8 cellular contexts compared by ENCODE assay signal in the genomic region with DNA sequence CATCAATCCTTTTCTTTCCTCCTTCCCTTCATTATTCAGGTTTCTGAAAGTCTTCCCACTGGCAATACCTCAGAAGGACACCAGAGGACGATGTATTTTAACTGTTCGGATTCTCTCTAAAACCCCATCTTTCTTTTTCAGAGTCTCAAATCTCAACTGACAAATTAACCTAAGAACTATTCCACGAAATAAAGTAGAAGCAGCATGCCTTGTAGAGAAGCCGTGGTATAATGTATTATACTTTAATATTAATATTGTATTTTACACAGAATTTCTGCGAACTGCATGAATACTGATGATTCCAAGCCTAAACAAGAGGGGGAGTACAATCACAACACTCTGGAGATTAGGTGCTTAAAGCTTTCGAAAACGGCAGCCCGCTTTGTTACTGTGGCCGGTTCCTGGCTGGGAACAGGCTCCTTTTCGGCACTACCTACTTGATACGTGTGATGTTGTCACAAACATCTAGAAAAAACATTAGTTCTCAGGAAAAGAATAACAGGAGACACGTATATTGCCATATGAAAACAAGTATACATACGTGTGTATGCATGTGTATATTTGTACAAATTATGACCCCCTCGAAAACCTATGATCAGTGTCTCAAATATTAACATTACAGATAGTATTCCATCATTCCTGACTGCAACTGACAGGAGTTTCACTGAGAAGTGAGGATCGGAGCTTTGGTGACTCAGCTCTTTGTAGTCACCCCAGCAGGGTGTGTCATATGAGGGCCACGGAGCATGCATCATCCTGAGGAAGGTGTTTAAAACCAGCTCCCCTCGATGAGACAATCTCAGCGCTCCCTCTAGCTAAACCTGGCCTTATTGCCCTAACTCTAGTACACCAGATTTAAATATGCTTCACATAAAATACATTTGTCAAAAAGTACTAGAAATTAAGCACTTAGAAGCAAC.
A peak's percentile ranks its signal among the peaks of the same experiment; 100 is the strongest.
DNase-seq lines count a peak whose midpoint lies in the region; ATAC-seq, FAIRE-seq and TF ChIP-seq lines count a peak whose summit lies in the region.

No MANE protein-coding gene starts in this region.

- DNase-seq in KBM-7: peak; percentile 32
- DNase-seq in SHP77 treated with DMSO at 0.1 percent for 48 hours (lab: John Stamatoyannopoulos, UW): peak; percentile 65
- DNase-seq in dedifferentiated amniotic fluid mesenchymal stem cell (ENCODE audit: extremely low spot score): peak; percentile 87
- DNase-seq in HepG2 (ENCODE audit: low spot score): peak; percentile 51
- DNase-seq in stomach: no peak
- no peak for DNase-seq in GDM1 (lab: John Stamatoyannopoulos, UW)

- peak overlapping the region; percentile 77 for H2AFZ ChIP-seq in HepG2 (ENCODE audit: low read length)

- no peaks in the 10 kb centered on the region for H3K4me1 ChIP-seq in DOHH2 (ENCODE audit: control insufficient read depth, low read length)
- H3K4me1 ChIP-seq in HepG2 (ENCODE audit: insufficient read depth, low read length): peaks cover 8% of the 10 kb centered on the region
- H3K4me1 ChIP-seq in stomach: peaks cover 0 to 13% (median 8%) of the 10 kb centered on the region in 4 donors

- H3K9me2 ChIP-seq in DOHH2 (replicated peaks; ENCODE audit: control insufficient read depth, low read length): no peaks in the 10 kb centered on the region

- H3K4me2 ChIP-seq in DOHH2 (ENCODE audit: low read length) (peak overlapping the region; percentile 28), HepG2 (ENCODE audit: low read depth, low read length) (peak overlapping the region; percentile 80)

- H3K9ac ChIP-seq in HepG2 (ENCODE audit: insufficient read depth, low read depth, low read length): no peak overlapping the region

- H3K4me3 ChIP-seq in DOHH2 (ENCODE audit: low read length): no peak overlapping the region
- H3K4me3 ChIP-seq in HepG2 (replicated peaks in 1 of 3; ENCODE audit: insufficient read depth in 1 of 3, low read depth in 2 of 3, low read length in 3 of 3): peak overlapping the region in 2 of 3 experiments; percentile 43 to 45; a peak in 4 of 6 replicates
- H3K4me3 ChIP-seq in stomach: peak overlapping the region; percentile 28 to 37 (median 34)

- H3K79me2 ChIP-seq in DOHH2 (ENCODE audit: control insufficient read depth, low read length): no peaks in the 10 kb centered on the region
- no peaks in the 10 kb centered on the region for H3K79me2 ChIP-seq in HepG2 (ENCODE audit: insufficient read depth, low read length)

- intact Hi-C loops in HepG2 (cut with micrococcal nuclease; ENCODE audit: unreplicated experiment) (loop anchor here (1.0 kb wide), 4 partner anchors 248 to 528 kb away; no protein-coding TSS in a partner anchor), stomach (cut with DNase I; ENCODE audit: low total_unique reads) (loop anchor here (5.0 kb wide), 1 partner anchor 343 kb away; no protein-coding TSS in a partner anchor)

- CTCF ChIA-PET in HepG2 (lab: Yijun Ruan, JAX; ENCODE audit: low intra/inter-chr PET ratio, low total read pairs): interaction anchor here (0.7 to 3.7 kb wide), 3 partner anchors 248 to 528 kb away, joined by 3 to 35 read pairs (median 10); no protein-coding TSS in a partner anchor

- TF ChIP-seq CTCF in DOHH2 (IDR thresholded peaks at IDR 0.05; ENCODE audit: low read depth, low read length, poor library complexity, severe bottlenecking) (peak; percentile 46), HepG2 (CRISPR knock-in tag; IDR thresholded peaks at IDR 0.05) (peak; percentile 63), stomach (IDR thresholded peaks at IDR 0.05) (peak in 5 of 7 experiments; percentile 76 to 89 (median 86))

- H3K27me3 ChIP-seq in DOHH2 (ENCODE audit: control insufficient read depth, low read length) (0 out of 2 replicates have a peak, but pooled peaks cover 5% of the 10 kb centered on the region), HepG2 (ENCODE audit: control insufficient read depth in 1 of 2, insufficient read depth in 2 of 2, low read length in 2 of 2) (no peaks in the 10 kb centered on the region), stomach (peaks cover 0 to 16% (median 7%) of the 10 kb centered on the region in 3 donors)

- peak; percentile 38; the same call in 1 of the 2 replicates for TF ChIP-seq RAD21 in HepG2 (CRISPR knock-in tag; IDR thresholded peaks at IDR 0.05)

- 1% methylated on average over 18 of the region's 18 CpGs for WGBS in HepG2 (ENCODE audit: low lambda C conversion rate)
- whole genome bisulfite sequencing in stomach, 5 donors: 3 to 5% (median 4%) methylated on average over 18 of the region's 18 CpGs

- FAIRE-seq in HepG2 (lab: Jason Lieb, UNC): peak; percentile 21

- peak; percentile 70 for ATAC-seq in GM21515 (IDR thresholded peaks at IDR 0.05; ENCODE audit: unreplicated experiment)
- ATAC-seq in HepG2: peak; percentile 93

- TF ChIP-seq POLR2A in HepG2 (IDR thresholded peaks at IDR 0.05; ENCODE audit: insufficient read depth in 1 of 2, low read depth in 2 of 2, low read length in 2 of 2) (no peak), stomach (IDR thresholded peaks at IDR 0.05) (no peak)

- no peaks in the 10 kb centered on the region for H3K9me3 ChIP-seq in DOHH2 (ENCODE audit: control insufficient read depth, insufficient read depth, low read length)
- H3K9me3 ChIP-seq in HepG2 (ENCODE audit: low read length): no peaks in the 10 kb centered on the region
- no peaks in the 10 kb centered on the region for H3K9me3 ChIP-seq in stomach

- POLR2A ChIA-PET in HepG2 (lab: Yijun Ruan, JAX): no interaction called here

- H4K20me1 ChIP-seq in DOHH2 (ENCODE audit: control insufficient read depth, insufficient read depth, low read depth, low read length): no peaks in the 10 kb centered on the region
- no peaks in the 10 kb centered on the region for H4K20me1 ChIP-seq in HepG2 (ENCODE audit: insufficient read depth, low read length)

- no TSS peak for BruUV-seq in HepG2 (replicated peaks; lab: Mats Ljungman, UMichigan)

- in situ Hi-C loops in KBM-7 (cut with MboI; ENCODE audit: low pct_unique_long_range_greater_than_20kb, low sequenced_read_pairs) (loop anchor here (25.0 kb wide), 1 partner anchor 343 kb away; no protein-coding TSS in a partner anchor), HepG2 (cut with HindIII; ENCODE audit: extremely low pct_ligation_motif_present, low pct_unique_long_range_greater_than_20kb) (loop anchor here (5.0 to 10.0 kb wide), 2 partner anchors 348 to 526 kb away; no protein-coding TSS in a partner anchor)

- no peak overlapping the region for H3K27ac ChIP-seq in DOHH2 (ENCODE audit: low read depth, low read length)
- H3K27ac ChIP-seq in HepG2 (ENCODE audit: extremely low read length, insufficient read depth, low read length): no peak overlapping the region
- H3K27ac ChIP-seq in stomach: peak overlapping the region in 4 of 5 donors; percentile 23 to 70 (median 60)

- no peaks in the 10 kb centered on the region for H3F3A ChIP-seq in DOHH2 (ENCODE audit: control insufficient read depth, insufficient read depth)

- H3K36me3 ChIP-seq in DOHH2 (ENCODE audit: control insufficient read depth, low read length): no peaks in the 10 kb centered on the region
- no peaks in the 10 kb centered on the region for H3K36me3 ChIP-seq in HepG2 (replicated peaks in 1 of 2; ENCODE audit: control insufficient read depth in 1 of 2, insufficient read depth in 2 of 2, low read length in 2 of 2)
- no peaks in the 10 kb centered on the region for H3K36me3 ChIP-seq in stomach

- TF ChIP-seq EP300 in HepG2 (IDR thresholded peaks at IDR 0.05; ENCODE audit: low read depth in 2 of 2, low read length in 2 of 2) (no peak), HepG2 (CRISPR knock-in tag; IDR thresholded peaks at IDR 0.05; ENCODE audit: borderline replicate concordance) (no peak), stomach (IDR thresholded peaks at IDR 0.05) (no peak)

TF ChIP-seq in HepG2, 621 proteins besides CTCF, POLR2A, EP300 and RAD21 (continues in another document):
- TF ChIP-seq LBX2 (CRISPR knock-in tag; IDR thresholded peaks at IDR 0.05; ENCODE audit: borderline replicate concordance) (no peak), NFE2L2 (IDR thresholded peaks at IDR 0.05; ENCODE audit: low read length) (peak; percentile 83), SAP130 (CRISPR knock-in tag; IDR thresholded peaks at IDR 0.05; ENCODE audit: low read depth) (peak; percentile 26; the same call in 1 of the 2 replicates), MAFF (IDR thresholded peaks at IDR 0.05; ENCODE audit: low read depth, low read length) (peak; percentile 64), FOSL2 (CRISPR knock-in tag; IDR thresholded peaks at IDR 0.05) (peak; percentile 75), HNRNPL (IDR thresholded peaks at IDR 0.05; ENCODE audit: low read depth, low read length) (no peak), CREM (IDR thresholded peaks at IDR 0.05) (0 out of 2 replicates have a peak, but pooled peaks have one; percentile 8), CREM (CRISPR knock-in tag; IDR thresholded peaks at IDR 0.05) (no peak), ZBTB7B (CRISPR knock-in tag; IDR thresholded peaks at IDR 0.05) (no peak), HHEX (CRISPR knock-in tag; IDR thresholded peaks at IDR 0.05) (no peak), YEATS2 (CRISPR knock-in tag; IDR thresholded peaks at IDR 0.05; ENCODE audit: borderline replicate concordance) (no peak), ZNF501 (CRISPR knock-in tag; IDR thresholded peaks at IDR 0.05) (peak; percentile 34; the same call in 1 of the 2 replicates), SMC3 (IDR thresholded peaks at IDR 0.05; ENCODE audit: low read length) (peak; percentile 91)

Comparison
In these comparisons a context has a peak if more than half of its experiments do, and no peak if none do; other contexts are left out.
1. H3K27ac ChIP-seq: peak in stomach (4 of 5); none in DOHH2 (single experiment) and HepG2 (single experiment).
2. DNase-seq: peak in KBM-7 (single experiment), SHP77 treated with DMSO at 0.1 percent for 48 hours (single experiment), dedifferentiated amniotic fluid mesenchymal stem cell (single experiment) and HepG2 (single experiment); none in stomach (single experiment) and GDM1 (single experiment).
3. Peak in every context shown above with its lines, with median percentiles within 50 percentile points of each other: CTCF ChIP-seq.